ENCODE assay signal across 1 cellular context in genomic region chr16:88468289-88469129, GRCh38.
TF ChIP-seq lines count a peak whose summit lies in the region.

No MANE protein-coding gene starts in this region.

TF ChIP-seq in SK-N-SH, 30 proteins besides CTCF, POLR2A, EP300 and RAD21 (continued from another document):
- TF ChIP-seq GATA2 (CRISPR knock-in tag; IDR thresholded peaks at IDR 0.05) = no peak
- no peak for TF ChIP-seq CHD2 (IDR thresholded peaks at IDR 0.05; ENCODE audit: low read length, partially characterized antibody)
TF ChIP-seq in SK-N-SH: peak in this region for 0.
